Comparison of ENCODE assay signal across 12 cellular contexts in the genomic region with DNA sequence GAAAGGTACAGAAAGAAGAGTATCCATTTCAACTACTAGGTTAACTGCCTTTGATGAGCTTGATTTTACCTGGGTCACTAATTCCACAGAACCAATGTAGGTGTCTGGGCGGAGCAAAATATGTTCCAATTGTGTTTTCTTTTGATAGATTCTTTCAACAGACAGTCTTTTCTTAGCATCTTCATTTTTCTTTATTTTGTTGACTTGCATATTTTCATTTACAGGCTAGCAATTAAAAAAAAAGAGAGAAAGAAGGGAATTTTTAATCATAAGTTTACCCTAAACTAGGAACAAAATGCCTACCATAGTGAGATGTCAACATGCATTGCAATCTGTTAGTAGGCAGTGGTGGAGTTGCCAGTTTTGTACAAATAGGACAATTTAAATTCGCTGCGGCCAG. TPM values are rescaled to one million over a fixed set of nuclear protein-coding genes. Genes with fewer than 3 reads are reported as not detected.
DNase-seq lines count a peak whose midpoint lies in the region; ATAC-seq, FAIRE-seq and TF ChIP-seq lines count a peak whose summit lies in the region.
"Had no signal": no experiment of that assay in that cellular context is flagged by ENCODE, and none has a peak within 500 bp of the region (broad histone marks: within the 10 kb centered on the region; RNA-seq: fewer than 3 reads in every experiment).

No MANE protein-coding gene starts in this region.

- H3F3A ChIP-seq in smooth muscle cell (ENCODE audit: low read depth), result no peaks in the 10 kb centered on the region

- ATAC-seq in activated T-cell treated with anti-CD3 and anti-CD28 coated beads, Interleukin-2, amount 50 U/mL, for 72 hours (replicated peaks in 1 of 2), result no peak
- ATAC-seq in T-cell (replicated peaks in 1 of 4) (no peak), HG02884 (IDR thresholded peaks at IDR 0.05; ENCODE audit: unreplicated experiment) (no peak)

- peak overlapping the region; percentile 98 for H3K4me3 ChIP-seq in fibroblast of mammary gland (ENCODE audit: control insufficient read depth, low read depth, low read length)
- H3K4me3 ChIP-seq in smooth muscle cell, result peak overlapping the region; percentile 67

- TF ChIP-seq CTCF in fibroblast of mammary gland (conservative IDR thresholded peaks at IDR 0.05; ENCODE audit: control insufficient read depth, insufficient read depth, low read depth, low read length) (no peak), smooth muscle cell (IDR thresholded peaks at IDR 0.05; ENCODE audit: borderline replicate concordance, insufficient read depth, poor library complexity, severe bottlenecking) (no peak), CD14-positive monocyte (IDR thresholded peaks at IDR 0.05) (no peak)

- H3K36me3 Mint-ChIP-seq in activated T-cell treated with anti-CD3 and anti-CD28 coated beads, Interleukin-2, amount 50 U/mL, for 72 hours (ENCODE audit: insufficient read depth in 2 of 2), result peaks cover 7 to 32% of the 10 kb centered on the region in 2 donors
- H3K36me3 Mint-ChIP-seq in T-cell (no peaks in the 10 kb centered on the region), CD14-positive monocyte (peaks cover 2 to 11% of the 10 kb centered on the region in 2 donors)

- no peaks in the 10 kb centered on the region for H3K27me3 Mint-ChIP-seq in activated T-cell treated with anti-CD3 and anti-CD28 coated beads, Interleukin-2, amount 50 U/mL, for 72 hours (ENCODE audit: low read depth)
- H3K27me3 Mint-ChIP-seq in T-cell (no peaks in the 10 kb centered on the region), CD14-positive monocyte (ENCODE audit: low read depth in 3 of 3) (no peaks in the 10 kb centered on the region)

- intact Hi-C loops in CD14-positive monocyte (cut with micrococcal nuclease), result loop anchor here in 1 of 2 donors (5.0 to 10.0 kb wide), 3 partner anchors 59 to 212 kb away; no protein-coding TSS in a partner anchor

- H3K27me3 ChIP-seq in smooth muscle cell (ENCODE audit: low read depth), result no peaks in the 10 kb centered on the region

- peaks cover 36% of the 10 kb centered on the region for H3K4me1 Mint-ChIP-seq in activated T-cell treated with anti-CD3 and anti-CD28 coated beads, Interleukin-2, amount 50 U/mL, for 72 hours (ENCODE audit: low read depth)
- peaks cover 27 to 30% (median 28%) of the 10 kb centered on the region in 3 donors for H3K4me1 Mint-ChIP-seq in T-cell
- H3K4me1 Mint-ChIP-seq in CD14-positive monocyte, result peaks cover 33% of the 10 kb centered on the region

- H3K4me3 Mint-ChIP-seq in activated T-cell treated with anti-CD3 and anti-CD28 coated beads, Interleukin-2, amount 50 U/mL, for 72 hours, result peak overlapping the region; percentile 96 to 97
- H3K4me3 Mint-ChIP-seq in T-cell (peak overlapping the region; percentile 82 to 92 (median 90)), CD14-positive monocyte (peak overlapping the region in 1 of 2 donors; percentile 100)

- DNase-seq in activated T-cell treated with anti-CD3 and anti-CD28 coated beads, Interleukin-2, amount 50 U/mL, for 72 hours, result no peak
- DNase-seq in activated T-cell treated with anti-CD3 and anti-CD28 coated beads, Interleukin-2, amount 50 U/mL, for 1 hour, result no peak
- DNase-seq in T-cell, result no peak
- DNase-seq in fibroblast of mammary gland (ENCODE audit: low read depth), result no peak
- no peak for DNase-seq in smooth muscle cell (lab: John Stamatoyannopoulos, UW; ENCODE audit: unreplicated experiment)
- no peak for DNase-seq in CD14-positive monocyte (ENCODE audit: low spot score)
- no peak for DNase-seq in H54 (ENCODE audit: insufficient read length, low spot score)

- H3K27ac Mint-ChIP-seq in activated T-cell treated with anti-CD3 and anti-CD28 coated beads, Interleukin-2, amount 50 U/mL, for 72 hours, result no peak overlapping the region
- H3K27ac Mint-ChIP-seq in T-cell, result no peak overlapping the region
- H3K27ac Mint-ChIP-seq in CD14-positive monocyte, result no peak overlapping the region

- peak overlapping the region; percentile 59 for H3K9ac ChIP-seq in smooth muscle cell (ENCODE audit: low read depth)

- CTCF ChIA-PET in T-cell (lab: Charles Lee), result interaction anchor here in 1 of 2 donors (0.6 to 4.9 kb wide), 3 partner anchors 54 to 219 kb away, joined by 4 to 44 read pairs (median 4); no protein-coding TSS in a partner anchor

- H3K9me3 Mint-ChIP-seq in activated T-cell treated with anti-CD3 and anti-CD28 coated beads, Interleukin-2, amount 50 U/mL, for 72 hours, result no peaks in the 10 kb centered on the region
- no peaks in the 10 kb centered on the region for H3K9me3 Mint-ChIP-seq in T-cell
- peaks cover 0 to 2% (median 0%) of the 10 kb centered on the region in 7 donors for H3K9me3 Mint-ChIP-seq in CD14-positive monocyte

- POLR2A ChIA-PET in T-cell (lab: Charles Lee), result no interaction called here

- H3K4me1 ChIP-seq in smooth muscle cell (ENCODE audit: low read depth), result peaks cover 10% of the 10 kb centered on the region
- H3K4me1 ChIP-seq: prostate gland had no signal

- no peaks in the 10 kb centered on the region for H3K36me3 ChIP-seq in smooth muscle cell (ENCODE audit: low read depth)
- H3K36me3 ChIP-seq: prostate gland, thoracic aorta had no signal

- FAIRE-seq in H54 (lab: Jason Lieb, UNC), result no peak
- FAIRE-seq: colon, HTR-8/SVneo had no signal

- WGBS in smooth muscle cell (ENCODE audit: low lambda C conversion rate), result 34% methylated on average over 3 of the region's 3 CpGs

- H3K27ac ChIP-seq in smooth muscle cell (ENCODE audit: low read depth), result no peak overlapping the region
- H3K27ac ChIP-seq: prostate gland, thoracic aorta had no signal

- H3K79me2 ChIP-seq in smooth muscle cell (ENCODE audit: low read depth), result peaks cover 23% of the 10 kb centered on the region

- H2AFZ ChIP-seq in smooth muscle cell (ENCODE audit: low read depth), result peak overlapping the region; percentile 79

- no peak for TF ChIP-seq POLR2A in H54 (IDR thresholded peaks at IDR 0.05; ENCODE audit: low read depth, low read length)

- no peaks in the 10 kb centered on the region for H3K9me3 ChIP-seq in smooth muscle cell (replicated peaks; ENCODE audit: low read depth)
- H3K9me3 ChIP-seq: prostate gland, thoracic aorta had no signal

- no peaks in the 10 kb centered on the region for H4K20me1 ChIP-seq in smooth muscle cell (ENCODE audit: low read depth)

- peak overlapping the region; percentile 92 for H3K4me2 ChIP-seq in smooth muscle cell

RNA-seq across cellular contexts. Expression of gene TOP2A, which starts 1.0 kb away (rescaled TPM):
- 100 to 1,000 TPM; 324 to 425 TPM for total RNA-seq in activated T-cell treated with anti-CD3 and anti-CD28 coated beads, Interleukin-2, amount 50 U/mL, for 72 hours
- total RNA-seq in T-cell (1 to 10 TPM; 2.3 to 4.2 (median 2.7) TPM), smooth muscle cell (42.3 and 45.5 TPM in 2 replicates)
- polyA plus RNA-seq in smooth muscle cell (15.4 and 26.2 TPM in 2 replicates), CD14-positive monocyte (under 1 TPM; 0.28 to 0.94 TPM)

RNA-seq across cellular contexts. Expression of gene IGFBP4, which starts 26.6 kb away (rescaled TPM):
- 10 to 100 TPM; 47.1 to 58.4 TPM for total RNA-seq in activated T-cell treated with anti-CD3 and anti-CD28 coated beads, Interleukin-2, amount 50 U/mL, for 72 hours
- total RNA-seq in T-cell (10 to 100 TPM in 3 of 5 donors, 1 to 10 TPM in 2; 4.0 to 12.3 (median 11.3) TPM), smooth muscle cell (63.8 and 91.0 TPM in 2 replicates)
- polyA plus RNA-seq in smooth muscle cell (305 and 413 TPM in 2 replicates), CD14-positive monocyte (under 1 TPM in 1 of 2 donors, not detected in 1; 0.15 TPM)

RNA-seq across cellular contexts. Expression of gene GJD3, which starts 52.1 kb away (rescaled TPM):
- total RNA-seq in activated T-cell treated with anti-CD3 and anti-CD28 coated beads, Interleukin-2, amount 50 U/mL, for 72 hours, result not detected
- total RNA-seq in T-cell, result not detected
- not detected in 2 replicates for total RNA-seq in smooth muscle cell
- polyA plus RNA-seq in smooth muscle cell, result 0.27 and 0.30 TPM in 2 replicates
- polyA plus RNA-seq in CD14-positive monocyte, result not detected
